12 cellular contexts compared by ENCODE assay signal in the genomic region with DNA sequence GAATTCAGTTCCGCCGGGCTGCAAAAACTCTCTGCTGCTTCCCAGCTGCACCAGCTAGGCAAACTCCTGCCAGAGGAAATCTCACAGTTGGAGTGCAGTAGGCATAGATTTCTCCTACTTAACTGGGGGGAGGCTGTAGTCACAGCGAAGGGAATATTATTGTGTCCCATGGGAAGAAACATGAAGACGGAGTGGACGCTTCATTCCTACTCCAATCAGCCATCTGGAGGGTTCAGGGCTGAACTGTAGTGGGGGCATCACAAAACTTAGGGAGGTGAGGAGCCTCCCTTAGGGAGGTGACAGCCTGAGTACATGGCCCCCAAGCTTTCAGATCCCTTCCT. TPM values are rescaled to one million over a fixed set of nuclear protein-coding genes. Genes with fewer than 3 reads are reported as not detected.
A peak's percentile ranks its signal among the peaks of the same experiment; 100 is the strongest.
DNase-seq lines count a peak whose midpoint lies in the region; ATAC-seq and TF ChIP-seq lines count a peak whose summit lies in the region.
"Had no signal": no experiment of that assay in that cellular context is flagged by ENCODE, and none has a peak within 500 bp of the region (broad histone marks: within the 10 kb centered on the region; RNA-seq: fewer than 3 reads in every experiment).

No MANE protein-coding gene starts in this region.

- 35 to 49% methylated on average over 5 of the region's 5 CpGs for WGBS in heart right ventricle, 2 donors
- WGBS in mesendoderm (ENCODE audit: extremely low coverage, insufficient coverage, low lambda C conversion rate): no CpG with 5 or more reads among the region's 5 CpGs
- 76% methylated on average over 5 of the region's 5 CpGs for WGBS in urinary bladder

- no peaks in the 10 kb centered on the region for H3K36me3 ChIP-seq in heart right ventricle
- no peaks in the 10 kb centered on the region for H3K36me3 ChIP-seq in brain microvascular endothelial cell (replicated peaks)
- H3K36me3 ChIP-seq in mesendoderm (ENCODE audit: control insufficient read depth, insufficient read depth, low read length): no peaks in the 10 kb centered on the region
- H3K36me3 ChIP-seq in urinary bladder (ENCODE audit: insufficient read depth): no peaks in the 10 kb centered on the region
- H3K36me3 ChIP-seq: transverse colon had no signal

- H2BK120ac ChIP-seq in mesendoderm (ENCODE audit: low read depth, low read length): no peak overlapping the region

- peaks cover 16 to 95% (median 72%) of the 10 kb centered on the region in 9 donors for H3K4me1 ChIP-seq in heart right ventricle
- H3K4me1 ChIP-seq in mesendoderm (ENCODE audit: control insufficient read depth, low read depth, low read length): peaks cover 36% of the 10 kb centered on the region
- H3K4me1 ChIP-seq in urinary bladder (ENCODE audit: insufficient read depth): no peaks in the 10 kb centered on the region

- ATAC-seq in heart right ventricle (no peak), left ventricle myocardium superior (no peak), GM21619 (IDR thresholded peaks at IDR 0.05; ENCODE audit: unreplicated experiment) (no peak), HG02852 (IDR thresholded peaks at IDR 0.05; ENCODE audit: unreplicated experiment) (no peak), omental fat pad (ENCODE audit: low FRiP score) (no peak)

- in situ Hi-C loops in brain microvascular endothelial cell (cut with HindIII; ENCODE audit: low pct_ligation_motif_present, low sequenced_read_pairs): no loop called here

- H4K5ac ChIP-seq in mesendoderm (ENCODE audit: low read length): no peak overlapping the region

- H3K9me3 ChIP-seq in heart right ventricle: no peaks in the 10 kb centered on the region
- H3K9me3 ChIP-seq: transverse colon had no signal

- H3K27ac ChIP-seq in heart right ventricle (peak overlapping the region; percentile 50 to 84 (median 76)), brain microvascular endothelial cell (peak overlapping the region; percentile 28), mesendoderm (ENCODE audit: low read depth, low read length) (peak overlapping the region; percentile 18), urinary bladder (ENCODE audit: low read depth) (peak overlapping the region; percentile 58)
- H3K27ac ChIP-seq: transverse colon had no signal

- H3K4me3 ChIP-seq in heart right ventricle (no peak overlapping the region), brain microvascular endothelial cell (ENCODE audit: low read depth, low read length) (no peak overlapping the region), mesendoderm (ENCODE audit: low read length) (no peak overlapping the region), urinary bladder (ENCODE audit: low read depth, low read length) (no peak overlapping the region)
- H3K4me3 ChIP-seq: transverse colon had no signal

- H3K27me3 ChIP-seq in heart right ventricle (peaks cover 0 to 51% (median 9%) of the 10 kb centered on the region in 7 donors), brain microvascular endothelial cell (replicated peaks) (no peaks in the 10 kb centered on the region), mesendoderm (ENCODE audit: insufficient read depth, low read length, poor library complexity) (no peaks in the 10 kb centered on the region)

- no peak overlapping the region for H3K4me2 ChIP-seq in mesendoderm (ENCODE audit: low read length)

- H3K18ac ChIP-seq in mesendoderm (ENCODE audit: low read length): peak overlapping the region; percentile 21

- no peak overlapping the region for H4K8ac ChIP-seq in mesendoderm (ENCODE audit: low read depth, low read length)

- no peak overlapping the region for H2AK5ac ChIP-seq in mesendoderm (ENCODE audit: low read length)

- H3K23ac ChIP-seq in mesendoderm (ENCODE audit: low read length): no peak overlapping the region

- no peak overlapping the region for H3K4ac ChIP-seq in mesendoderm (ENCODE audit: low read depth, low read length)

- no peaks in the 10 kb centered on the region for H3K79me1 ChIP-seq in mesendoderm (ENCODE audit: low read length)

- no peaks in the 10 kb centered on the region for H3K79me2 ChIP-seq in mesendoderm (ENCODE audit: control insufficient read depth, insufficient read depth, low read length)

- TF ChIP-seq CTCF in heart right ventricle (IDR thresholded peaks at IDR 0.05) (peak in 1 of 9 donors; percentile 14), brain microvascular endothelial cell (IDR thresholded peaks at IDR 0.05; ENCODE audit: low read depth, low read length, missing control alignments) (no peak), omental fat pad (IDR thresholded peaks at IDR 0.05) (no peak)

- DNase-seq in heart right ventricle: no peak
- DNase-seq in left ventricle myocardium superior: no peak
- DNase-seq in brain microvascular endothelial cell: no peak
- peak; percentile 44 for DNase-seq in mesendoderm
- DNase-seq in omental fat pad (ENCODE audit: low spot score): no peak
- DNase-seq: activated CD8-positive, alpha-beta memory T cell treated with anti-CD3 and anti-CD28 coated beads for 24 hours; NCI-H1105; SHP77 treated with DMSO at 0.1 percent for 48 hours; transverse colon had no signal

- peak overlapping the region; percentile 64 for H3K56ac ChIP-seq in mesendoderm (ENCODE audit: low read length)

- no peak overlapping the region for H3K9ac ChIP-seq in mesendoderm (ENCODE audit: low read length)

- no peak overlapping the region for H2BK15ac ChIP-seq in mesendoderm (replicated peaks; ENCODE audit: low read depth)

- H2BK5ac ChIP-seq in mesendoderm (ENCODE audit: low read length): peak overlapping the region; percentile 62

- intact Hi-C loops in heart right ventricle (cut with DNase I) (no loop called here), left ventricle myocardium superior (cut with micrococcal nuclease) (no loop called here)

RNA-seq across cellular contexts. Expression of a gene that starts 19.7 kb away (rescaled TPM):
- total RNA-seq in heart right ventricle (10 to 100 TPM in 9 of 10 donors, 1 to 10 TPM in 1; 8.5 to 89.3 (median 18.6) TPM), left ventricle myocardium superior (16.9 TPM), urinary bladder (16.7 TPM), omental fat pad (100 to 1,000 TPM in 2 of 4 donors, 10 to 100 TPM in 2; 45.8 to 143 (median 78.4) TPM)
- polyA plus RNA-seq in heart right ventricle (1 to 10 TPM; 7.2 to 7.9 TPM), urinary bladder (10.7 TPM)
- 35.6 TPM for polyA plus RNA-seq in mesendoderm (2013, experiment 1 of 2)
- 35.0 TPM for polyA plus RNA-seq in mesendoderm (2013, experiment 2 of 2)

Comparison
In these comparisons a context has a peak if more than half of its experiments do, and no peak if none do; other contexts are left out.
1. H3K27ac ChIP-seq: peak in every context shown above with its lines; median percentile 76 in heart right ventricle; 58 in urinary bladder; 28 in brain microvascular endothelial cell; 18 in mesendoderm.